9 cellular contexts compared by ENCODE assay signal in the genomic region with DNA sequence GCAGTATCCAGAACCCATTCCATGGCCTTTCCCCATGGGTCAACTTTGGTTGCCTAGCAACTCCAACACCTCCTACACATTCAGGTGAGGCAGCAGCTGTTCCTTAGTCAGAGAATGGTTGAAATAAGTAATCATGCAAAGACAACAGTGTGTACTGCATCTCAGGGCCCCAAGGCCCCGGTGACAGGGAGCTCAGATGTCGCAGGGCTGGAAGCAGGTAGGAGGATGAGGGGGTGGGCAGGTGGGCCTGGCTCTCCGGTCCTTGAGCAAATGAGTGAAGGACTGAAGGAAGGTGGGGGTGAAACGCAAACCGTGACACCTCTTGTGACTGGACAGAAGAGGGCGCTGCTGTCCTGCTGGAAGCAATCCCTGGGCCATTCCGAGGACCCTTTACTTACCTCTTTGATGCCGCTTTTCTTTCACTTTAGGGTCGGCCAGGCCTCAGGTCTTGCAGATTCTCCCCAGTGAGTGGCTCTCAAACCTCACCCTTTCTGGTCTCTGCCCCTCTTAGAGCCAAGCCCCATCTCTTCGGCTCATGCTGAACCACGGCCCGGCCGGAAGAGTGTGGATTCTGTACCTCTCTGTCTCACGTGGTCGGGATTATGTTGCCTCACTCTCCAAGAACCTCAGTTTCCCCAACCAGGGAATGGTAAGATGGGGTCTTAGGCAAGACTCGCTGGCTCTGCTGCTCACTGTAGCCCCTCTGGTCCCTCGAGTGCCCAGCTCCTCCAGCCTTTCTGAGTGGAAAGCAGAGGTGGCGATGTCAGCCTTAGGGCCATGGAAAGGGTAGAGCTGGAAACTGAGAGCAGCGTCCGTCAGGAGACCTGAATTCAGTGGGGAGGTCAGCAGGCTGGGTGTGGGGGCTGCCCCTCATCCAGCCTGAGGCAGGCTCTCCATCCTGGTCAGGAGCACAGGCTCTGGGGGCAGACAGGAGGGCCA. TPM values are rescaled to one million over a fixed set of nuclear protein-coding genes. Genes with fewer than 3 reads are reported as not detected.
A peak's percentile ranks its signal among the peaks of the same experiment; 100 is the strongest.
DNase-seq lines count a peak whose midpoint lies in the region; ATAC-seq and TF ChIP-seq lines count a peak whose summit lies in the region.
"Had no signal": no experiment of that assay in that cellular context is flagged by ENCODE, and none has a peak within 500 bp of the region (broad histone marks: within the 10 kb centered on the region; RNA-seq: fewer than 3 reads in every experiment).

No MANE protein-coding gene starts in this region.

- H3K27ac ChIP-seq in KMS-11, result no peak overlapping the region

- H3K36me3 Mint-ChIP-seq in Calu3 (ENCODE audit: insufficient read depth, unreplicated experiment), result no peaks in the 10 kb centered on the region
- no peaks in the 10 kb centered on the region for H3K36me3 Mint-ChIP-seq in activated naive CD4-positive, alpha-beta T cell treated with anti-CD3 and anti-CD28 coated beads for 36 hours (ENCODE audit: low read depth)

- no peaks in the 10 kb centered on the region for H3K36me3 ChIP-seq in KMS-11 (ENCODE audit: insufficient read depth)

- BruUV-seq in Calu3 (replicated peaks; lab: Mats Ljungman, UMichigan), result no TSS peak

- no peaks in the 10 kb centered on the region for H3K27me3 ChIP-seq in KMS-11 (ENCODE audit: insufficient read depth, low read depth)

- intact Hi-C loops in Calu3 (cut with micrococcal nuclease; ENCODE audit: unreplicated experiment) (loop anchor here (2.0 to 5.0 kb wide), 3 partner anchors 90 to 256 kb away; no protein-coding TSS in a partner anchor), head of caudate nucleus (cut with DNase I) (loop anchor here (5.0 to 10.0 kb wide), 2 partner anchors 93 to 240 kb away; no protein-coding TSS in a partner anchor), sciatic nerve (cut with DNase I) (loop anchor here (5.0 kb wide), 1 partner anchor 93 kb away; no protein-coding TSS in a partner anchor)
- intact Hi-C loops in activated naive CD4-positive, alpha-beta T cell treated with anti-CD3 and anti-CD28 coated beads for 36 hours (cut with micrococcal nuclease), result loop anchor here (1.0 to 10.0 kb wide), 5 partner anchors 91 to 463 kb away; no protein-coding TSS in a partner anchor

- H3K9ac ChIP-seq in KMS-11, result no peak overlapping the region

- H3K27ac Mint-ChIP-seq in Calu3 (ENCODE audit: unreplicated experiment), result no peak overlapping the region
- H3K27ac Mint-ChIP-seq in activated naive CD4-positive, alpha-beta T cell treated with anti-CD3 and anti-CD28 coated beads for 36 hours, result no peak overlapping the region

- peaks cover 6% of the 10 kb centered on the region for H3K4me1 Mint-ChIP-seq in Calu3 (ENCODE audit: low read depth, unreplicated experiment)
- no peaks in the 10 kb centered on the region for H3K4me1 Mint-ChIP-seq in activated naive CD4-positive, alpha-beta T cell treated with anti-CD3 and anti-CD28 coated beads for 36 hours (ENCODE audit: low read depth)

- peaks cover 83% of the 10 kb centered on the region for H3K27me3 Mint-ChIP-seq in Calu3 (ENCODE audit: unreplicated experiment)
- peaks cover 12% of the 10 kb centered on the region for H3K27me3 Mint-ChIP-seq in activated naive CD4-positive, alpha-beta T cell treated with anti-CD3 and anti-CD28 coated beads for 36 hours (ENCODE audit: low read depth)

- no peaks in the 10 kb centered on the region for H4K20me1 ChIP-seq in KMS-11 (ENCODE audit: insufficient read depth)

- CTCF ChIA-PET in Calu3 (lab: Charles Lee), result interaction anchor here (1.0 to 1.2 kb wide), 2 partner anchors 70 to 92 kb away, joined by 3 to 4 read pairs; no protein-coding TSS in a partner anchor
- CTCF ChIA-PET in activated naive CD4-positive, alpha-beta T cell treated with anti-CD3 and anti-CD28 coated beads for 36 hours (lab: Charles Lee), result interaction anchor here (0.6 to 10.3 kb wide), 18 partner anchors 8 to 562 kb away, joined by 3 to 105 read pairs (median 4); partner anchors contain the start of gene KCNA2

- DNase-seq in Calu3 (peak; percentile 37), RKO (ENCODE audit: low spot score) (peak; percentile 43), head of caudate nucleus (peak; percentile 35 to 89 (median 74)), sciatic nerve (ENCODE audit: low spot score) (peak; percentile 65), GOT3 (lab: John Stamatoyannopoulos, UW) (no peak)
- peak; percentile 70 for DNase-seq in activated naive CD4-positive, alpha-beta T cell treated with anti-CD3 and anti-CD28 coated beads for 36 hours

- H3K4me2 ChIP-seq in KMS-11, result peak overlapping the region; percentile 66

- H3K9me3 Mint-ChIP-seq in Calu3 (ENCODE audit: low read depth, unreplicated experiment), result no peaks in the 10 kb centered on the region
- H3K9me3 Mint-ChIP-seq in activated naive CD4-positive, alpha-beta T cell treated with anti-CD3 and anti-CD28 coated beads for 36 hours, result no peaks in the 10 kb centered on the region

- TF ChIP-seq CTCF in Calu3 (IDR thresholded peaks at IDR 0.05; ENCODE audit: unreplicated experiment), result peak; percentile 51
- peak; percentile 74 for TF ChIP-seq CTCF in KMS-11 (conservative IDR thresholded peaks at IDR 0.05; ENCODE audit: low read depth, low read length)

- H3K4me3 ChIP-seq in KMS-11 (IDR thresholded peaks at IDR 0.05; ENCODE audit: insufficient read depth, low read depth, low read length), result no peak overlapping the region

- no peaks in the 10 kb centered on the region for H3K4me1 ChIP-seq in KMS-11 (ENCODE audit: low read depth, poor library complexity, severe bottlenecking)

- ATAC-seq in sciatic nerve, result peak; percentile 75
- no peak for ATAC-seq in HG02973 (IDR thresholded peaks at IDR 0.05; ENCODE audit: unreplicated experiment)

- peak overlapping the region; percentile 59 for H2AFZ ChIP-seq in KMS-11 (ENCODE audit: low read depth)

- no peaks in the 10 kb centered on the region for H3K79me2 ChIP-seq in KMS-11 (ENCODE audit: insufficient read depth, low read depth)

- no peak overlapping the region for H3K4me3 Mint-ChIP-seq in Calu3 (ENCODE audit: low read depth, unreplicated experiment)
- H3K4me3 Mint-ChIP-seq in activated naive CD4-positive, alpha-beta T cell treated with anti-CD3 and anti-CD28 coated beads for 36 hours, result no peak overlapping the region

RNA-seq across cellular contexts. Expression of gene KCNA10, which starts 5.6 kb away (rescaled TPM):
- total RNA-seq in Calu3 (2022), result not detected in 2 replicates
- total RNA-seq in activated naive CD4-positive, alpha-beta T cell treated with anti-CD3 and anti-CD28 coated beads for 36 hours, result not detected
- total RNA-seq in sciatic nerve, result not detected
- total RNA-seq: T-helper 1 cell treated with Interleukin-12 subunit alpha and Interleukin-12 subunit beta and Interleukin-4 antibody, amounts not matched to agents 30 ng/mL and 1 ng/mL, for 36 hours had no signal
